ENCODE assay signal across 1 cellular context in genomic region chr10:21757601-21757901, GRCh38.
TF ChIP-seq lines count a peak whose summit lies in the region.

No MANE protein-coding gene starts in this region.

TF ChIP-seq in GM23338, 12 proteins besides CTCF, POLR2A, EP300 and RAD21 (continued from another document):
- TF ChIP-seq, protein P1, sequence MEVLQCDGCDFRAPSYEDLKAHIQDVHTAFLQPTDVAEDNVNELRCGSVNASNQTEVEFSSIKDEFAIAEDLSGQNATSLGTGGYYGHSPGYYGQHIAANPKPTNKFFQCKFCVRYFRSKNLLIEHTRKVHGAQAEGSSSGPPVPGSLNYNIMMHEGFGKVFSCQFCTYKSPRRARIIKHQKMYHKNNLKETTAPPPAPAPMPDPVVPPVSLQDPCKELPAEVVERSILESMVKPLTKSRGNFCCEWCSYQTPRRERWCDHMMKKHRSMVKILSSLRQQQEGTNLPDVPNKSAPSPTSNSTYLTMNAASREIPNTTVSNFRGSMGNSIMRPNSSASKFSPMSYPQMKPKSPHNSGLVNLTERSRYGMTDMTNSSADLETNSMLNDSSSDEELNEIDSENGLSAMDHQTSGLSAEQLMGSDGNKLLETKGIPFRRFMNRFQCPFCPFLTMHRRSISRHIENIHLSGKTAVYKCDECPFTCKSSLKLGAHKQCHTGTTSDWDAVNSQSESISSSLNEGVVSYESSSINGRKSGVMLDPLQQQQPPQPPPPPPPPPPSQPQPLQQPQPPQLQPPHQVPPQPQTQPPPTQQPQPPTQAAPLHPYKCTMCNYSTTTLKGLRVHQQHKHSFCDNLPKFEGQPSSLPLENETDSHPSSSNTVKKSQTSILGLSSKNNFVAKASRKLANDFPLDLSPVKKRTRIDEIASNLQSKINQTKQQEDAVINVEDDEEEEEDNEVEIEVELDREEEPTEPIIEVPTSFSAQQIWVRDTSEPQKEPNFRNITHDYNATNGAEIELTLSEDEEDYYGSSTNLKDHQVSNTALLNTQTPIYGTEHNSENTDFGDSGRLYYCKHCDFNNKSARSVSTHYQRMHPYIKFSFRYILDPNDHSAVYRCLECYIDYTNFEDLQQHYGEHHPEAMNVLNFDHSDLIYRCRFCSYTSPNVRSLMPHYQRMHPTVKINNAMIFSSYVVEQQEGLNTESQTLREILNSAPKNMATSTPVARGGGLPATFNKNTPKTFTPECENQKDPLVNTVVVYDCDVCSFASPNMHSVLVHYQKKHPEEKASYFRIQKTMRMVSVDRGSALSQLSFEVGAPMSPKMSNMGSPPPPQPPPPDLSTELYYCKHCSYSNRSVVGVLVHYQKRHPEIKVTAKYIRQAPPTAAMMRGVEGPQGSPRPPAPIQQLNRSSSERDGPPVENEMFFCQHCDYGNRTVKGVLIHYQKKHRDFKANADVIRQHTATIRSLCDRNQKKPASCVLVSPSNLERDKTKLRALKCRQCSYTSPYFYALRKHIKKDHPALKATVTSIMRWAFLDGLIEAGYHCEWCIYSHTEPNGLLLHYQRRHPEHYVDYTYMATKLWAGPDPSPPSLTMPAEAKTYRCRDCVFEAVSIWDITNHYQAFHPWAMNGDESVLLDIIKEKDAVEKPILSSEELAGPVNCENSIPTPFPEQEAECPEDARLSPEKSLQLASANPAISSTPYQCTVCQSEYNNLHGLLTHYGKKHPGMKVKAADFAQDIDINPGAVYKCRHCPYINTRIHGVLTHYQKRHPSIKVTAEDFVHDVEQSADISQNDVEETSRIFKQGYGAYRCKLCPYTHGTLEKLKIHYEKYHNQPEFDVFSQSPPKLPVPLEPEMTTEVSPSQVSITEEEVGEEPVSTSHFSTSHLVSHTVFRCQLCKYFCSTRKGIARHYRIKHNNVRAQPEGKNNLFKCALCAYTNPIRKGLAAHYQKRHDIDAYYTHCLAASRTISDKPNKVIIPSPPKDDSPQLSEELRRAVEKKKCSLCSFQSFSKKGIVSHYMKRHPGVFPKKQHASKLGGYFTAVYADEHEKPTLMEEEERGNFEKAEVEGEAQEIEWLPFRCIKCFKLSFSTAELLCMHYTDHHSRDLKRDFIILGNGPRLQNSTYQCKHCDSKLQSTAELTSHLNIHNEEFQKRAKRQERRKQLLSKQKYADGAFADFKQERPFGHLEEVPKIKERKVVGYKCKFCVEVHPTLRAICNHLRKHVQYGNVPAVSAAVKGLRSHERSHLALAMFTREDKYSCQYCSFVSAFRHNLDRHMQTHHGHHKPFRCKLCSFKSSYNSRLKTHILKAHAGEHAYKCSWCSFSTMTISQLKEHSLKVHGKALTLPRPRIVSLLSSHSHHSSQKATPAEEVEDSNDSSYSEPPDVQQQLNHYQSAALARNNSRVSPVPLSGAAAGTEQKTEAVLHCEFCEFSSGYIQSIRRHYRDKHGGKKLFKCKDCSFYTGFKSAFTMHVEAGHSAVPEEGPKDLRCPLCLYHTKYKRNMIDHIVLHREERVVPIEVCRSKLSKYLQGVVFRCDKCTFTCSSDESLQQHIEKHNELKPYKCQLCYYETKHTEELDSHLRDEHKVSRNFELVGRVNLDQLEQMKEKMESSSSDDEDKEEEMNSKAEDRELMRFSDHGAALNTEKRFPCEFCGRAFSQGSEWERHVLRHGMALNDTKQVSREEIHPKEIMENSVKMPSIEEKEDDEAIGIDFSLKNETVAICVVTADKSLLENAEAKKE (CRISPR knock-in tag; IDR thresholded peaks at IDR 0.05), result no peak
- TF ChIP-seq JUNB (IDR thresholded peaks at IDR 0.05; ENCODE audit: unreplicated experiment), result no peak
- no peak for TF ChIP-seq EZH2 (IDR thresholded peaks at IDR 0.05; ENCODE audit: low read depth, unreplicated experiment)
- TF ChIP-seq, protein P2, sequence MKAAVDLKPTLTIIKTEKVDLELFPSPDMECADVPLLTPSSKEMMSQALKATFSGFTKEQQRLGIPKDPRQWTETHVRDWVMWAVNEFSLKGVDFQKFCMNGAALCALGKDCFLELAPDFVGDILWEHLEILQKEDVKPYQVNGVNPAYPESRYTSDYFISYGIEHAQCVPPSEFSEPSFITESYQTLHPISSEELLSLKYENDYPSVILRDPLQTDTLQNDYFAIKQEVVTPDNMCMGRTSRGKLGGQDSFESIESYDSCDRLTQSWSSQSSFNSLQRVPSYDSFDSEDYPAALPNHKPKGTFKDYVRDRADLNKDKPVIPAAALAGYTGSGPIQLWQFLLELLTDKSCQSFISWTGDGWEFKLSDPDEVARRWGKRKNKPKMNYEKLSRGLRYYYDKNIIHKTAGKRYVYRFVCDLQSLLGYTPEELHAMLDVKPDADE (IDR thresholded peaks at IDR 0.05), result no peak
- no peak for TF ChIP-seq STAT1 (IDR thresholded peaks at IDR 0.05; ENCODE audit: unreplicated experiment)
- no peak for TF ChIP-seq ZNF331 (CRISPR knock-in tag; IDR thresholded peaks at IDR 0.05; ENCODE audit: low read depth)
- TF ChIP-seq, protein P3, sequence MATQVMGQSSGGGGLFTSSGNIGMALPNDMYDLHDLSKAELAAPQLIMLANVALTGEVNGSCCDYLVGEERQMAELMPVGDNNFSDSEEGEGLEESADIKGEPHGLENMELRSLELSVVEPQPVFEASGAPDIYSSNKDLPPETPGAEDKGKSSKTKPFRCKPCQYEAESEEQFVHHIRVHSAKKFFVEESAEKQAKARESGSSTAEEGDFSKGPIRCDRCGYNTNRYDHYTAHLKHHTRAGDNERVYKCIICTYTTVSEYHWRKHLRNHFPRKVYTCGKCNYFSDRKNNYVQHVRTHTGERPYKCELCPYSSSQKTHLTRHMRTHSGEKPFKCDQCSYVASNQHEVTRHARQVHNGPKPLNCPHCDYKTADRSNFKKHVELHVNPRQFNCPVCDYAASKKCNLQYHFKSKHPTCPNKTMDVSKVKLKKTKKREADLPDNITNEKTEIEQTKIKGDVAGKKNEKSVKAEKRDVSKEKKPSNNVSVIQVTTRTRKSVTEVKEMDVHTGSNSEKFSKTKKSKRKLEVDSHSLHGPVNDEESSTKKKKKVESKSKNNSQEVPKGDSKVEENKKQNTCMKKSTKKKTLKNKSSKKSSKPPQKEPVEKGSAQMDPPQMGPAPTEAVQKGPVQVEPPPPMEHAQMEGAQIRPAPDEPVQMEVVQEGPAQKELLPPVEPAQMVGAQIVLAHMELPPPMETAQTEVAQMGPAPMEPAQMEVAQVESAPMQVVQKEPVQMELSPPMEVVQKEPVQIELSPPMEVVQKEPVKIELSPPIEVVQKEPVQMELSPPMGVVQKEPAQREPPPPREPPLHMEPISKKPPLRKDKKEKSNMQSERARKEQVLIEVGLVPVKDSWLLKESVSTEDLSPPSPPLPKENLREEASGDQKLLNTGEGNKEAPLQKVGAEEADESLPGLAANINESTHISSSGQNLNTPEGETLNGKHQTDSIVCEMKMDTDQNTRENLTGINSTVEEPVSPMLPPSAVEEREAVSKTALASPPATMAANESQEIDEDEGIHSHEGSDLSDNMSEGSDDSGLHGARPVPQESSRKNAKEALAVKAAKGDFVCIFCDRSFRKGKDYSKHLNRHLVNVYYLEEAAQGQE (IDR thresholded peaks at IDR 0.05; ENCODE audit: unreplicated experiment), result no peak
- no peak for TF ChIP-seq CREB1 (CRISPR knock-in tag; IDR thresholded peaks at IDR 0.05; ENCODE audit: low read depth)
- no peak for TF ChIP-seq EZH2phosphoT487 (IDR thresholded peaks at IDR 0.05; ENCODE audit: unreplicated experiment)
